1 cellular context compared by ENCODE assay signal in genomic region chr1:99647460-99647859, GRCh38.
TF ChIP-seq lines count a peak whose summit lies in the region.

No MANE protein-coding gene starts in this region.

TF ChIP-seq in K562, 482 proteins besides CTCF, POLR2A, EP300 and RAD21 (continued from another document):
- TF ChIP-seq ZBTB33 (CRISPR knock-in tag; IDR thresholded peaks at IDR 0.05) (no peak), NR1H2 (CRISPR knock-in tag; IDR thresholded peaks at IDR 0.05) (no peak), HDGF (IDR thresholded peaks at IDR 0.05) (no peak), SRSF9 (IDR thresholded peaks at IDR 0.05; ENCODE audit: borderline replicate concordance, low read depth, low read length) (no peak), NFIC (IDR thresholded peaks at IDR 0.05) (peak; percentile 55), FOXO4 (CRISPR knock-in tag; IDR thresholded peaks at IDR 0.05) (no peak), TBP (optimal IDR thresholded peaks at IDR 0.05; ENCODE audit: low read depth, low read length) (peak; percentile 27), SIN3B (IDR thresholded peaks at IDR 0.05; ENCODE audit: low read depth) (no peak), CEBPB (tag; IDR thresholded peaks at IDR 0.05) (no peak), ATF3 (IDR thresholded peaks at IDR 0.05) (no peak), ATF3 (CRISPR knock-in tag; conservative IDR thresholded peaks at IDR 0.05) (no peak)
